3 cellular contexts compared by ENCODE assay signal in genomic region chr1:167564592-167564991, GRCh38.
TF ChIP-seq lines count a peak whose summit lies in the region.

No MANE protein-coding gene starts in this region.

TF ChIP-seq in SK-N-SH treated with all-trans-retinoic acid at 6 μM for 48 hours, 23 proteins besides CTCF, POLR2A, EP300 and RAD21 (continued from another document and continues in another):
- no peak for TF ChIP-seq ZNF565 (CRISPR knock-in tag; conservative IDR thresholded peaks at IDR 0.05; ENCODE audit: low read depth)
- TF ChIP-seq, protein P1, sequence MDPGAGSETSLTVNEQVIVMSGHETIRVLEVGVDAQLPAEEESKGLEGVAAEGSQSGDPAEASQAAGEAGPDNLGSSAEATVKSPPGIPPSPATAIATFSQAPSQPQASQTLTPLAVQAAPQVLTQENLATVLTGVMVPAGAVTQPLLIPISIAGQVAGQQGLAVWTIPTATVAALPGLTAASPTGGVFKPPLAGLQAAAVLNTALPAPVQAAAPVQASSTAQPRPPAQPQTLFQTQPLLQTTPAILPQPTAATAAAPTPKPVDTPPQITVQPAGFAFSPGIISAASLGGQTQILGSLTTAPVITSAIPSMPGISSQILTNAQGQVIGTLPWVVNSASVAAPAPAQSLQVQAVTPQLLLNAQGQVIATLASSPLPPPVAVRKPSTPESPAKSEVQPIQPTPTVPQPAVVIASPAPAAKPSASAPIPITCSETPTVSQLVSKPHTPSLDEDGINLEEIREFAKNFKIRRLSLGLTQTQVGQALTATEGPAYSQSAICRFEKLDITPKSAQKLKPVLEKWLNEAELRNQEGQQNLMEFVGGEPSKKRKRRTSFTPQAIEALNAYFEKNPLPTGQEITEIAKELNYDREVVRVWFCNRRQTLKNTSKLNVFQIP (CRISPR knock-in tag; IDR thresholded peaks at IDR 0.05; ENCODE audit: borderline replicate concordance, low read depth) = no peak
- TF ChIP-seq CSRNP3 (CRISPR knock-in tag; IDR thresholded peaks at IDR 0.05) = no peak
- no peak for TF ChIP-seq TOX (CRISPR knock-in tag; IDR thresholded peaks at IDR 0.05; ENCODE audit: borderline replicate concordance)
- no peak for TF ChIP-seq RARB (CRISPR knock-in tag; IDR thresholded peaks at IDR 0.05)
- TF ChIP-seq ESRRG (CRISPR knock-in tag; IDR thresholded peaks at IDR 0.05) = no peak
- no peak for TF ChIP-seq TCF4 (CRISPR knock-in tag; IDR thresholded peaks at IDR 0.05; ENCODE audit: borderline replicate concordance)
- TF ChIP-seq ZNF70 (CRISPR knock-in tag; IDR thresholded peaks at IDR 0.05) = no peak
- TF ChIP-seq, protein P2, sequence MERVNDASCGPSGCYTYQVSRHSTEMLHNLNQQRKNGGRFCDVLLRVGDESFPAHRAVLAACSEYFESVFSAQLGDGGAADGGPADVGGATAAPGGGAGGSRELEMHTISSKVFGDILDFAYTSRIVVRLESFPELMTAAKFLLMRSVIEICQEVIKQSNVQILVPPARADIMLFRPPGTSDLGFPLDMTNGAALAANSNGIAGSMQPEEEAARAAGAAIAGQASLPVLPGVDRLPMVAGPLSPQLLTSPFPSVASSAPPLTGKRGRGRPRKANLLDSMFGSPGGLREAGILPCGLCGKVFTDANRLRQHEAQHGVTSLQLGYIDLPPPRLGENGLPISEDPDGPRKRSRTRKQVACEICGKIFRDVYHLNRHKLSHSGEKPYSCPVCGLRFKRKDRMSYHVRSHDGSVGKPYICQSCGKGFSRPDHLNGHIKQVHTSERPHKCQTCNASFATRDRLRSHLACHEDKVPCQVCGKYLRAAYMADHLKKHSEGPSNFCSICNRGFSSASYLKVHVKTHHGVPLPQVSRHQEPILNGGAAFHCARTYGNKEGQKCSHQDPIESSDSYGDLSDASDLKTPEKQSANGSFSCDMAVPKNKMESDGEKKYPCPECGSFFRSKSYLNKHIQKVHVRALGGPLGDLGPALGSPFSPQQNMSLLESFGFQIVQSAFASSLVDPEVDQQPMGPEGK (CRISPR knock-in tag; IDR thresholded peaks at IDR 0.05; ENCODE audit: borderline replicate concordance) = no peak
- no peak for TF ChIP-seq SNAI2 (CRISPR knock-in tag; IDR thresholded peaks at IDR 0.05)
- TF ChIP-seq OSR1 (CRISPR knock-in tag; IDR thresholded peaks at IDR 0.05) = no peak
- TF ChIP-seq, protein P3, sequence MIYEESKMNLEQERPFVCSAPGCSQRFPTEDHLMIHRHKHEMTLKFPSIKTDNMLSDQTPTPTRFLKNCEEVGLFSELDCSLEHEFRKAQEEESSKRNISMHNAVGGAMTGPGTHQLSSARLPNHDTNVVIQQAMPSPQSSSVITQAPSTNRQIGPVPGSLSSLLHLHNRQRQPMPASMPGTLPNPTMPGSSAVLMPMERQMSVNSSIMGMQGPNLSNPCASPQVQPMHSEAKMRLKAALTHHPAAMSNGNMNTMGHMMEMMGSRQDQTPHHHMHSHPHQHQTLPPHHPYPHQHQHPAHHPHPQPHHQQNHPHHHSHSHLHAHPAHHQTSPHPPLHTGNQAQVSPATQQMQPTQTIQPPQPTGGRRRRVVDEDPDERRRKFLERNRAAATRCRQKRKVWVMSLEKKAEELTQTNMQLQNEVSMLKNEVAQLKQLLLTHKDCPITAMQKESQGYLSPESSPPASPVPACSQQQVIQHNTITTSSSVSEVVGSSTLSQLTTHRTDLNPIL (CRISPR knock-in tag; IDR thresholded peaks at IDR 0.05; ENCODE audit: low read depth) = no peak

TF ChIP-seq in SK-N-SH, 30 proteins besides CTCF, POLR2A, EP300 and RAD21 (continued from another document):
- TF ChIP-seq TAF1 (IDR thresholded peaks at IDR 0.05; ENCODE audit: borderline replicate concordance, low read depth, low read length) (no peak), RCOR1 (IDR thresholded peaks at IDR 0.05; ENCODE audit: low read length) (no peak), NRF1 (IDR thresholded peaks at IDR 0.05; ENCODE audit: low read depth, low read length) (no peak), MXI1 (IDR thresholded peaks at IDR 0.05; ENCODE audit: low read depth, low read length) (no peak), FOXM1 (IDR thresholded peaks at IDR 0.05; ENCODE audit: low read depth) (no peak), CHD2 (IDR thresholded peaks at IDR 0.05; ENCODE audit: low read length, partially characterized antibody) (no peak), TEAD4 (IDR thresholded peaks at IDR 0.05; ENCODE audit: borderline replicate concordance, insufficient read depth) (no peak), FOXJ3 (CRISPR knock-in tag; IDR thresholded peaks at IDR 0.05) (no peak), SIN3A (IDR thresholded peaks at IDR 0.05; ENCODE audit: borderline replicate concordance, low read depth, low read length) (no peak), JUND (IDR thresholded peaks at IDR 0.05) (no peak), GATA2 (CRISPR knock-in tag; IDR thresholded peaks at IDR 0.05) (no peak), EZH2phosphoT487 (IDR thresholded peaks at IDR 0.05; ENCODE audit: borderline replicate concordance, low read depth) (no peak), TCF12 (IDR thresholded peaks at IDR 0.05) (no peak), MEF2A (IDR thresholded peaks at IDR 0.05; ENCODE audit: borderline replicate concordance, low read depth) (no peak), YY1 (IDR thresholded peaks at IDR 0.05; ENCODE audit: low read depth) (no peak), REST (IDR thresholded peaks at IDR 0.05; ENCODE audit: low read depth, low read length) (no peak), POLR2AphosphoS5 (IDR thresholded peaks at IDR 0.05; ENCODE audit: low read depth, low read length) (no peak)
- TF ChIP-seq, protein P4, sequence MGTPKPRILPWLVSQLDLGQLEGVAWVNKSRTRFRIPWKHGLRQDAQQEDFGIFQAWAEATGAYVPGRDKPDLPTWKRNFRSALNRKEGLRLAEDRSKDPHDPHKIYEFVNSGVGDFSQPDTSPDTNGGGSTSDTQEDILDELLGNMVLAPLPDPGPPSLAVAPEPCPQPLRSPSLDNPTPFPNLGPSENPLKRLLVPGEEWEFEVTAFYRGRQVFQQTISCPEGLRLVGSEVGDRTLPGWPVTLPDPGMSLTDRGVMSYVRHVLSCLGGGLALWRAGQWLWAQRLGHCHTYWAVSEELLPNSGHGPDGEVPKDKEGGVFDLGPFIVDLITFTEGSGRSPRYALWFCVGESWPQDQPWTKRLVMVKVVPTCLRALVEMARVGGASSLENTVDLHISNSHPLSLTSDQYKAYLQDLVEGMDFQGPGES (IDR thresholded peaks at IDR 0.05; ENCODE audit: low read depth, low read length) = no peak

TF ChIP-seq in K562, 482 proteins besides CTCF, POLR2A, EP300 and RAD21 (continues in another document):
- TF ChIP-seq CEBPG (CRISPR knock-in tag; IDR thresholded peaks at IDR 0.05) (peak; percentile 94), CEBPG (tag; conservative IDR thresholded peaks at IDR 0.05 in 1 of 2, IDR thresholded peaks at IDR 0.05 in 1 of 2) (peak; percentile 95), TAF7 (tag; IDR thresholded peaks at IDR 0.05) (peak; percentile 35; the same call in 1 of the 2 replicates), MCM5 (IDR thresholded peaks at IDR 0.05; ENCODE audit: low read depth) (no peak), ZNF134 (CRISPR knock-in tag; conservative IDR thresholded peaks at IDR 0.05) (no peak), GMEB1 (CRISPR knock-in tag; IDR thresholded peaks at IDR 0.05) (no peak), ZSCAN32 (CRISPR knock-in tag; IDR thresholded peaks at IDR 0.05) (peak; percentile 83), ATF6 (CRISPR knock-in tag; IDR thresholded peaks at IDR 0.05) (no peak), CTBP1 (IDR thresholded peaks at IDR 0.05; ENCODE audit: borderline replicate concordance) (peak; percentile 26; the same call in 1 of the 2 replicates), WHSC1 (IDR thresholded peaks at IDR 0.05; ENCODE audit: low read length) (no peak), TAF9B (IDR thresholded peaks at IDR 0.05; ENCODE audit: partially characterized antibody) (no peak), NUFIP1 (IDR thresholded peaks at IDR 0.05; ENCODE audit: partially characterized antibody) (no peak), SIX5 (IDR thresholded peaks at IDR 0.05; ENCODE audit: borderline replicate concordance in 1 of 2, insufficient read depth in 1 of 2, low read depth in 1 of 2, low read length in 2 of 2) (no peak)
- TF ChIP-seq, protein P5, sequence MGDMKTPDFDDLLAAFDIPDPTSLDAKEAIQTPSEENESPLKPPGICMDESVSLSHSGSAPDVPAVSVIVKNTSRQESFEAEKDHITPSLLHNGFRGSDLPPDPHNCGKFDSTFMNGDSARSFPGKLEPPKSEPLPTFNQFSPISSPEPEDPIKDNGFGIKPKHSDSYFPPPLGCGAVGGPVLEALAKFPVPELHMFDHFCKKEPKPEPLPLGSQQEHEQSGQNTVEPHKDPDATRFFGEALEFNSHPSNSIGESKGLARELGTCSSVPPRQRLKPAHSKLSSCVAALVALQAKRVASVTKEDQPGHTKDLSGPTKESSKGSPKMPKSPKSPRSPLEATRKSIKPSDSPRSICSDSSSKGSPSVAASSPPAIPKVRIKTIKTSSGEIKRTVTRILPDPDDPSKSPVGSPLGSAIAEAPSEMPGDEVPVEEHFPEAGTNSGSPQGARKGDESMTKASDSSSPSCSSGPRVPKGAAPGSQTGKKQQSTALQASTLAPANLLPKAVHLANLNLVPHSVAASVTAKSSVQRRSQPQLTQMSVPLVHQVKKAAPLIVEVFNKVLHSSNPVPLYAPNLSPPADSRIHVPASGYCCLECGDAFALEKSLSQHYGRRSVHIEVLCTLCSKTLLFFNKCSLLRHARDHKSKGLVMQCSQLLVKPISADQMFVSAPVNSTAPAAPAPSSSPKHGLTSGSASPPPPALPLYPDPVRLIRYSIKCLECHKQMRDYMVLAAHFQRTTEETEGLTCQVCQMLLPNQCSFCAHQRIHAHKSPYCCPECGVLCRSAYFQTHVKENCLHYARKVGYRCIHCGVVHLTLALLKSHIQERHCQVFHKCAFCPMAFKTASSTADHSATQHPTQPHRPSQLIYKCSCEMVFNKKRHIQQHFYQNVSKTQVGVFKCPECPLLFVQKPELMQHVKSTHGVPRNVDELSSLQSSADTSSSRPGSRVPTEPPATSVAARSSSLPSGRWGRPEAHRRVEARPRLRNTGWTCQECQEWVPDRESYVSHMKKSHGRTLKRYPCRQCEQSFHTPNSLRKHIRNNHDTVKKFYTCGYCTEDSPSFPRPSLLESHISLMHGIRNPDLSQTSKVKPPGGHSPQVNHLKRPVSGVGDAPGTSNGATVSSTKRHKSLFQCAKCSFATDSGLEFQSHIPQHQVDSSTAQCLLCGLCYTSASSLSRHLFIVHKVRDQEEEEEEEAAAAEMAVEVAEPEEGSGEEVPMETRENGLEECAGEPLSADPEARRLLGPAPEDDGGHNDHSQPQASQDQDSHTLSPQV (IDR thresholded peaks at IDR 0.05) = 0 out of 2 replicates have a peak, but pooled peaks have one; percentile 62
- TF ChIP-seq, protein P6, sequence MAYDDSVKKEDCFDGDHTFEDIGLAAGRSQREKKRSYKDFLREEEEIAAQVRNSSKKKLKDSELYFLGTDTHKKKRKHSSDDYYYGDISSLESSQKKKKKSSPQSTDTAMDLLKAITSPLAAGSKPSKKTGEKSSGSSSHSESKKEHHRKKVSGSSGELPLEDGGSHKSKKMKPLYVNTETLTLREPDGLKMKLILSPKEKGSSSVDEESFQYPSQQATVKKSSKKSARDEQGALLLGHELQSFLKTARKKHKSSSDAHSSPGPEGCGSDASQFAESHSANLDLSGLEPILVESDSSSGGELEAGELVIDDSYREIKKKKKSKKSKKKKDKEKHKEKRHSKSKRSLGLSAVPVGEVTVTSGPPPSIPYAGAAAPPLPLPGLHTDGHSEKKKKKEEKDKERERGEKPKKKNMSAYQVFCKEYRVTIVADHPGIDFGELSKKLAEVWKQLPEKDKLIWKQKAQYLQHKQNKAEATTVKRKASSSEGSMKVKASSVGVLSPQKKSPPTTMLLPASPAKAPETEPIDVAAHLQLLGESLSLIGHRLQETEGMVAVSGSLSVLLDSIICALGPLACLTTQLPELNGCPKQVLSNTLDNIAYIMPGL (CRISPR knock-in tag; IDR thresholded peaks at IDR 0.05) = no peak
- TF ChIP-seq, protein P7, sequence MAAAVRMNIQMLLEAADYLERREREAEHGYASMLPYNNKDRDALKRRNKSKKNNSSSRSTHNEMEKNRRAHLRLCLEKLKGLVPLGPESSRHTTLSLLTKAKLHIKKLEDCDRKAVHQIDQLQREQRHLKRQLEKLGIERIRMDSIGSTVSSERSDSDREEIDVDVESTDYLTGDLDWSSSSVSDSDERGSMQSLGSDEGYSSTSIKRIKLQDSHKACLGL (CRISPR knock-in tag; IDR thresholded peaks at IDR 0.05; ENCODE audit: borderline replicate concordance, poor library complexity, severe bottlenecking) = no peak
- TF ChIP-seq, protein P8, sequence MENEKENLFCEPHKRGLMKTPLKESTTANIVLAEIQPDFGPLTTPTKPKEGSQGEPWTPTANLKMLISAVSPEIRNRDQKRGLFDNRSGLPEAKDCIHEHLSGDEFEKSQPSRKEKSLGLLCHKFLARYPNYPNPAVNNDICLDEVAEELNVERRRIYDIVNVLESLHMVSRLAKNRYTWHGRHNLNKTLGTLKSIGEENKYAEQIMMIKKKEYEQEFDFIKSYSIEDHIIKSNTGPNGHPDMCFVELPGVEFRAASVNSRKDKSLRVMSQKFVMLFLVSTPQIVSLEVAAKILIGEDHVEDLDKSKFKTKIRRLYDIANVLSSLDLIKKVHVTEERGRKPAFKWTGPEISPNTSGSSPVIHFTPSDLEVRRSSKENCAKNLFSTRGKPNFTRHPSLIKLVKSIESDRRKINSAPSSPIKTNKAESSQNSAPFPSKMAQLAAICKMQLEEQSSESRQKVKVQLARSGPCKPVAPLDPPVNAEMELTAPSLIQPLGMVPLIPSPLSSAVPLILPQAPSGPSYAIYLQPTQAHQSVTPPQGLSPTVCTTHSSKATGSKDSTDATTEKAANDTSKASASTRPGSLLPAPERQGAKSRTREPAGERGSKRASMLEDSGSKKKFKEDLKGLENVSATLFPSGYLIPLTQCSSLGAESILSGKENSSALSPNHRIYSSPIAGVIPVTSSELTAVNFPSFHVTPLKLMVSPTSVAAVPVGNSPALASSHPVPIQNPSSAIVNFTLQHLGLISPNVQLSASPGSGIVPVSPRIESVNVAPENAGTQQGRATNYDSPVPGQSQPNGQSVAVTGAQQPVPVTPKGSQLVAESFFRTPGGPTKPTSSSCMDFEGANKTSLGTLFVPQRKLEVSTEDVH (IDR thresholded peaks at IDR 0.05; ENCODE audit: low read depth, partially characterized antibody) = no peak
- TF ChIP-seq, protein P9, sequence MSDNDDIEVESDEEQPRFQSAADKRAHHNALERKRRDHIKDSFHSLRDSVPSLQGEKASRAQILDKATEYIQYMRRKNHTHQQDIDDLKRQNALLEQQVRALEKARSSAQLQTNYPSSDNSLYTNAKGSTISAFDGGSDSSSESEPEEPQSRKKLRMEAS (CRISPR knock-in tag; IDR thresholded peaks at IDR 0.05) = no peak
